ENCODE assay signal across 18 cellular contexts in the genomic region with DNA sequence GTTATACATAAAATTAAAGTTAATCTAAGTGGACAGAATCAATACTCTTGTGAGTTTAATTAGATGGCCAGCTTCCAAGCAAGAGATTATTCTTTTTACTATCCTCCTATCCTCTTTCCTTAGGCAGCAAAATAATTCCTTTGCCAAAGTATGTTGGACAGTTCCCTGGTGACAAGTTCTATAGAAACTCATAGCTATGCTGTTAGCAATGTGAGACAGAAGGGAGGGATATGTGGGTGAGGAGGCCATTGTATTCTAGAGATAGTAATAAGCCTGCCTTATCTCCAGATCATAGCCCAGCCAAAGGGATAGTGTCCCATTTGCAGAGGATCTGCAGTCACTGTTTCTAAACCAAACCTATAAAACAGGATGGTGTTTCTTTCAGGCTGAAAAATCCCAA.
"Had no signal": no experiment of that assay in that cellular context is flagged by ENCODE, and none has a peak within 500 bp of the region (broad histone marks: within the 10 kb centered on the region; RNA-seq: fewer than 3 reads in every experiment).

No MANE protein-coding gene starts in this region.

- H3K4me3 ChIP-seq: mucosa of descending colon, thyroid gland had no signal

- H3K36me3 ChIP-seq: thyroid gland, WERI-Rb-1 had no signal

- H3K36me3 Mint-ChIP-seq: naive thymus-derived CD8-positive, alpha-beta T cell had no signal

- H3K4me1 ChIP-seq: thyroid gland had no signal

- DNase-seq: activated CD4-positive, alpha-beta T cell treated with anti-CD3 and anti-CD28 coated beads for 4 hours; activated CD8-positive, alpha-beta memory T cell treated with anti-CD3 and anti-CD28 coated beads, Interleukin-2, amount 50 U/mL, for 48 hours; activated CD8-positive, alpha-beta T cell treated with anti-CD3 and anti-CD28 coated beads for 36 hours; activated naive CD4-positive, alpha-beta T cell treated with Interleukin-2 at 50 U/mL for 16 hours; activated naive CD8-positive, alpha-beta T cell treated with anti-CD3 and anti-CD28 coated beads, Interleukin-2, amount 50 U/mL, for 24 hours; effector memory CD8-positive, alpha-beta T cell; hypothalamus; mucosa of descending colon; naive thymus-derived CD8-positive, alpha-beta T cell; nucleus accumbens; right cardiac atrium; small intestine; T1000; thyroid gland; WERI-Rb-1 had no signal

- H3K27ac ChIP-seq: thyroid gland, WERI-Rb-1 had no signal

- H3K4me3 Mint-ChIP-seq: activated CD8-positive, alpha-beta T cell treated with anti-CD3 and anti-CD28 coated beads for 36 hours; activated naive CD8-positive, alpha-beta T cell treated with anti-CD3 and anti-CD28 coated beads, Interleukin-2, amount 50 U/mL, for 24 hours; activated T-helper 1 cell treated with anti-CD3 and anti-CD28 coated beads, Interleukin-12 subunit alpha, Interleukin-12 subunit beta, Interleukin-2, Interleukin-4 antibody, amounts not matched to agents 30 ng/mL and 10 ng/mL and 1 ng/mL, durations not matched to agents 14 hours and 24 hours and 36 hours; dendritic cell treated with granulocyte-macrophage colony-stimulating factor and Interleukin-4, amounts not matched to agents 40 ng/mL and 50 ng/mL, for 4 days; effector memory CD8-positive, alpha-beta T cell; naive thymus-derived CD8-positive, alpha-beta T cell had no signal

- H3K9me3 Mint-ChIP-seq: activated CD8-positive, alpha-beta T cell treated with anti-CD3 and anti-CD28 coated beads for 36 hours; activated naive CD8-positive, alpha-beta T cell treated with anti-CD3 and anti-CD28 coated beads, Interleukin-2, amount 50 U/mL, for 24 hours; activated T-helper 1 cell treated with anti-CD3 and anti-CD28 coated beads, Interleukin-12 subunit alpha, Interleukin-12 subunit beta, Interleukin-2, Interleukin-4 antibody, amounts not matched to agents 30 ng/mL and 10 ng/mL and 1 ng/mL, durations not matched to agents 14 hours and 24 hours and 36 hours; effector memory CD8-positive, alpha-beta T cell; naive thymus-derived CD8-positive, alpha-beta T cell had no signal

- H3K27me3 Mint-ChIP-seq: activated CD8-positive, alpha-beta T cell treated with anti-CD3 and anti-CD28 coated beads for 36 hours; activated naive CD8-positive, alpha-beta T cell treated with anti-CD3 and anti-CD28 coated beads, Interleukin-2, amount 50 U/mL, for 24 hours; dendritic cell treated with granulocyte-macrophage colony-stimulating factor and Interleukin-4, amounts not matched to agents 40 ng/mL and 50 ng/mL, for 4 days; effector memory CD8-positive, alpha-beta T cell; naive thymus-derived CD8-positive, alpha-beta T cell; progenitor cell of endocrine pancreas had no signal

- H3K9me3 ChIP-seq: mucosa of descending colon, thyroid gland had no signal

- H3K27me3 ChIP-seq: thyroid gland had no signal

- ATAC-seq: activated CD8-positive, alpha-beta T cell treated with anti-CD3 and anti-CD28 coated beads for 36 hours; activated naive CD8-positive, alpha-beta T cell treated with anti-CD3 and anti-CD28 coated beads, Interleukin-2, amount 50 U/mL, for 24 hours; effector memory CD8-positive, alpha-beta T cell; mucosa of descending colon; naive thymus-derived CD8-positive, alpha-beta T cell; right cardiac atrium had no signal

- H3K27ac Mint-ChIP-seq: activated CD8-positive, alpha-beta T cell treated with anti-CD3 and anti-CD28 coated beads for 36 hours; activated naive CD8-positive, alpha-beta T cell treated with anti-CD3 and anti-CD28 coated beads, Interleukin-2, amount 50 U/mL, for 24 hours; activated T-helper 1 cell treated with anti-CD3 and anti-CD28 coated beads, Interleukin-12 subunit alpha, Interleukin-12 subunit beta, Interleukin-2, Interleukin-4 antibody, amounts not matched to agents 30 ng/mL and 10 ng/mL and 1 ng/mL, durations not matched to agents 14 hours and 24 hours and 36 hours; dendritic cell treated with granulocyte-macrophage colony-stimulating factor and Interleukin-4, amounts not matched to agents 40 ng/mL and 50 ng/mL, for 4 days; effector memory CD8-positive, alpha-beta T cell; naive thymus-derived CD8-positive, alpha-beta T cell; progenitor cell of endocrine pancreas had no signal

- FAIRE-seq: small intestine had no signal
